Comparison of ENCODE assay signal across 8 cellular contexts in the genomic region with DNA sequence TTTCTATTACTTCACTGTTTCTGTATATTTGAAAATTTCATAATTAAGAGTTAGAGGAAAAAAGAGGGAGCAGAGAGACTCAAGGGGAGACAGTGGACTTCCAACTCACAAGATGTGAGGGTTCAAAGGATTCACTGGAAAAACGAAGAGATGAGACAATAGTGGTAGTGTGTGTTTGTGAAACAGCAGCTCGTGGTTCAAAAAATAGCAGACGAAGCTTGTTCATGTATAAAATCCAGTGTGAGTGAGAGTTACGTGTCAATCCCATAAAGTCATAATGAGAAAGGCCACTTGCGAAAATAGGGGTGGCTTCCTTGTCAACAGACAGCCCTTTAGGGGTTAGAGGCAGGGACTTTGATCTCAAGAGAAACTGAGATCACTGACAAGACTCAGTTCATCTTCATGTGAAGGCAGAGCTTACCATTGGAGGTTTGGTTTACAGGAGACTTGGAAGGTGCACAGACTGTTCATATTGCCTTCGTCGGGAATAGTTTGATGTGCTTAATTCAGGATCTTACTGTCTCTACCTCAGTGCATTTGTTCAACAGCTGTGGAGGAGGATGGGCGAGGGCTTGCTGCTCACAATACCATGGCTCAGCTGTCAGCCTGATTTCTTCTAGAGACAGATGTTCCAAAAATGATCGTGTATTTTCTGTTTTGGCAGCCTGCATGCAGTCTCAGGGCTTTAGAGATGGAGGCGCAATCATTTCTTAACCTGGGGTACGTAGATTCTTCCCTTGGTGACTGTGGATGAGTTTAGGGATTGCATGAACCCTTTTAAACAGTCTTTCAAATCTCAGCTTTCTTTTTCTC.
DNase-seq lines count a peak whose midpoint lies in the region; ATAC-seq lines count a peak whose summit lies in the region.
"Had no signal": no experiment of that assay in that cellular context is flagged by ENCODE, and none has a peak within 500 bp of the region (broad histone marks: within the 10 kb centered on the region; RNA-seq: fewer than 3 reads in every experiment).

No MANE protein-coding gene starts in this region.

- no peaks in the 10 kb centered on the region for H3K36me3 ChIP-seq in endocrine pancreas (ENCODE audit: control insufficient read depth, insufficient read depth, low read length)
- H3K36me3 ChIP-seq: pancreas had no signal

- H3K4me1 Mint-ChIP-seq in stimulated activated naive B cell treated with anti-CD40 and anti-IgM and Interleukin-4, amounts not matched to agents 10 μg/mL and 1 μg/mL and 100 μg/mL, for 72 hours: no peaks in the 10 kb centered on the region

- DNase-seq in HuH-7.5 (ENCODE audit: low spot score) (no peak), SKM-1 (lab: John Stamatoyannopoulos, UW; ENCODE audit: unreplicated experiment) (no peak)
- no peak for DNase-seq in stimulated activated naive B cell treated with anti-CD40 and anti-IgM and Interleukin-4, amounts not matched to agents 10 μg/mL and 1 μg/mL and 100 μg/mL, for 72 hours
- DNase-seq: pancreas had no signal

- H3K4me3 Mint-ChIP-seq in stimulated activated naive B cell treated with anti-CD40 and anti-IgM and Interleukin-4, amounts not matched to agents 10 μg/mL and 1 μg/mL and 100 μg/mL, for 72 hours: no peak overlapping the region

- ATAC-seq in GM18861 (IDR thresholded peaks at IDR 0.05; ENCODE audit: unreplicated experiment) (peak; percentile 89), GM21367 (IDR thresholded peaks at IDR 0.05; ENCODE audit: unreplicated experiment) (peak; percentile 70), HG03354 (IDR thresholded peaks at IDR 0.05; ENCODE audit: poor library complexity, severe bottlenecking, unreplicated experiment) (peak; percentile 74)
- ATAC-seq in stimulated activated naive B cell treated with anti-CD40 and anti-IgM and Interleukin-4, amounts not matched to agents 10 μg/mL and 1 μg/mL and 100 μg/mL, for 72 hours (replicated peaks): no peak
- ATAC-seq: pancreas had no signal

- no peak overlapping the region for H3K27ac Mint-ChIP-seq in stimulated activated naive B cell treated with anti-CD40 and anti-IgM and Interleukin-4, amounts not matched to agents 10 μg/mL and 1 μg/mL and 100 μg/mL, for 72 hours

- H3K4me1 ChIP-seq in endocrine pancreas (ENCODE audit: control insufficient read depth, insufficient read depth, low read length): no peaks in the 10 kb centered on the region
- H3K4me1 ChIP-seq: pancreas had no signal

- H3K27me3 ChIP-seq in endocrine pancreas (ENCODE audit: control insufficient read depth, insufficient read depth, low read length): no peaks in the 10 kb centered on the region
- H3K27me3 ChIP-seq: pancreas had no signal

- H3K9me3 ChIP-seq in endocrine pancreas (ENCODE audit: control insufficient read depth, low read length): no peaks in the 10 kb centered on the region
- H3K9me3 ChIP-seq: pancreas had no signal

- H3K4me3 ChIP-seq in endocrine pancreas (ENCODE audit: control insufficient read depth, insufficient read depth, low read length): peak overlapping the region; percentile 14
- H3K4me3 ChIP-seq: pancreas had no signal

- H3K9ac ChIP-seq in endocrine pancreas (ENCODE audit: control insufficient read depth, insufficient read depth, low read length): no peak overlapping the region

- H3K9me3 Mint-ChIP-seq in stimulated activated naive B cell treated with anti-CD40 and anti-IgM and Interleukin-4, amounts not matched to agents 10 μg/mL and 1 μg/mL and 100 μg/mL, for 72 hours: peaks cover 13 to 16% of the 10 kb centered on the region in 2 donors

- H3K27me3 Mint-ChIP-seq in stimulated activated naive B cell treated with anti-CD40 and anti-IgM and Interleukin-4, amounts not matched to agents 10 μg/mL and 1 μg/mL and 100 μg/mL, for 72 hours: peaks cover 4 to 12% of the 10 kb centered on the region in 2 donors

- no peaks in the 10 kb centered on the region for H3K36me3 Mint-ChIP-seq in stimulated activated naive B cell treated with anti-CD40 and anti-IgM and Interleukin-4, amounts not matched to agents 10 μg/mL and 1 μg/mL and 100 μg/mL, for 72 hours

Comparison
In these comparisons a context has a peak if more than half of its experiments do, and no peak if none do; other contexts are left out.
1. ATAC-seq: peak in GM18861 (single experiment), GM21367 (single experiment) and HG03354 (single experiment); none in stimulated activated naive B cell treated with anti-CD40 and anti-IgM and Interleukin-4, amounts not matched to agents 10 μg/mL and 1 μg/mL and 100 μg/mL, for 72 hours (0 of 2).